Comparison of ENCODE assay signal across 8 cellular contexts in genomic region chr9:127972316-127972871, GRCh38. TPM values are rescaled to one million over a fixed set of nuclear protein-coding genes. Genes with fewer than 3 reads are reported as not detected.
DNase-seq lines count a peak whose midpoint lies in the region; ATAC-seq and TF ChIP-seq lines count a peak whose summit lies in the region.

No MANE protein-coding gene starts in this region.

- TF ChIP-seq CTCF in gastrocnemius medialis (IDR thresholded peaks at IDR 0.05 in 4 of 5, conservative IDR thresholded peaks at IDR 0.05 in 1 of 5) = no peak

- intact Hi-C loops in gastrocnemius medialis (cut with DNase I; ENCODE audit: low total_unique reads) = no loop called here

- in situ Hi-C loops in gastrocnemius medialis (cut with MboI; ENCODE audit: low sequenced_read_pairs in 4 of 4) = loop anchor here in 2 of 4 donors (25.0 kb wide), 1 partner anchor 140 kb away; no protein-coding TSS in a partner anchor

- H3K4me3 ChIP-seq in HUES6 (ENCODE audit: low read depth, low read length) = no peak overlapping the region
- H3K4me3 ChIP-seq in iPS-15b (ENCODE audit: low read depth, low read length) = no peak overlapping the region
- H3K4me3 ChIP-seq in gastrocnemius medialis = no peak overlapping the region

- H3K36me3 ChIP-seq in HUES6 (ENCODE audit: control insufficient read depth, insufficient read depth, low read length) (no peaks in the 10 kb centered on the region), iPS-15b (ENCODE audit: control insufficient read depth, insufficient read depth, low read length) (peaks cover 3% of the 10 kb centered on the region), gastrocnemius medialis (no peaks in the 10 kb centered on the region)

- H3K27me3 ChIP-seq in HUES6 (ENCODE audit: control insufficient read depth, insufficient read depth, low read length) (no peaks in the 10 kb centered on the region), iPS-15b (ENCODE audit: control insufficient read depth, insufficient read depth, low read length) (no peaks in the 10 kb centered on the region), gastrocnemius medialis (no peaks in the 10 kb centered on the region)

- ATAC-seq in gastrocnemius medialis (no peak), HG02973 (IDR thresholded peaks at IDR 0.05; ENCODE audit: unreplicated experiment) (no peak), HG03469 (IDR thresholded peaks at IDR 0.05; ENCODE audit: unreplicated experiment) (no peak)

- DNase-seq in activated naive CD4-positive, alpha-beta T cell treated with anti-CD3 and anti-CD28 coated beads, Interleukin-2, amount 50 U/mL, for 16 hours = peak; percentile 13
- DNase-seq in gastrocnemius medialis = peak in 1 of 2 donors; percentile 62
- DNase-seq in NCI-H2081 treated with DMSO at 0.1 percent for 48 hours (lab: John Stamatoyannopoulos, UW) = no peak
- DNase-seq in NCI-H446 (lab: John Stamatoyannopoulos, UW) = no peak

- H3K27ac ChIP-seq in HUES6 (ENCODE audit: low read depth, low read length) = no peak overlapping the region
- peak overlapping the region; percentile 79 to 93 (median 87) for H3K27ac ChIP-seq in gastrocnemius medialis

- peaks cover 82% of the 10 kb centered on the region for H3K4me1 ChIP-seq in HUES6 (ENCODE audit: control insufficient read depth, insufficient read depth, low read length)
- H3K4me1 ChIP-seq in iPS-15b (ENCODE audit: control insufficient read depth, insufficient read depth, low read length) = peaks cover 15% of the 10 kb centered on the region
- H3K4me1 ChIP-seq in gastrocnemius medialis = peaks cover 77 to 78% of the 10 kb centered on the region in 2 donors

- H3K9ac ChIP-seq in HUES6 (ENCODE audit: low read length) (peak overlapping the region; percentile 6), iPS-15b (ENCODE audit: low read depth, low read length) (peak overlapping the region; percentile 73)

- no peak for TF ChIP-seq POLR2A in gastrocnemius medialis (IDR thresholded peaks at IDR 0.05)

- H3K9me3 ChIP-seq in HUES6 (ENCODE audit: control insufficient read depth, insufficient read depth, low read depth, low read length) = no peaks in the 10 kb centered on the region
- no peaks in the 10 kb centered on the region for H3K9me3 ChIP-seq in iPS-15b (ENCODE audit: control insufficient read depth, insufficient read depth, low read length)
- no peaks in the 10 kb centered on the region for H3K9me3 ChIP-seq in gastrocnemius medialis

RNA-seq across cellular contexts. Expression of gene EEIG1, which starts 8.4 kb away (rescaled TPM):
- total RNA-seq in gastrocnemius medialis = 1 to 10 TPM; 1.8 to 4.5 (median 2.8) TPM

RNA-seq across cellular contexts. Expression of gene DPM2, which starts 34.7 kb away (rescaled TPM):
- 10 to 100 TPM in 1 of 4 donors, 1 to 10 TPM in 3; 4.7 to 10.4 (median 5.9) TPM for total RNA-seq in gastrocnemius medialis

RNA-seq across cellular contexts. Expression of gene PIP5KL1, which starts 41.8 kb away (rescaled TPM):
- total RNA-seq in gastrocnemius medialis = 1 to 10 TPM in 1 of 4 donors, not detected in 3; 4.2 TPM

RNA-seq across cellular contexts. Expression of gene ST6GALNAC4, which starts 55.6 kb away (rescaled TPM):
- total RNA-seq in gastrocnemius medialis = 10 to 100 TPM; 11.2 to 48.4 (median 23.6) TPM
